ENCODE assay signal across 22 cellular contexts in the genomic region with DNA sequence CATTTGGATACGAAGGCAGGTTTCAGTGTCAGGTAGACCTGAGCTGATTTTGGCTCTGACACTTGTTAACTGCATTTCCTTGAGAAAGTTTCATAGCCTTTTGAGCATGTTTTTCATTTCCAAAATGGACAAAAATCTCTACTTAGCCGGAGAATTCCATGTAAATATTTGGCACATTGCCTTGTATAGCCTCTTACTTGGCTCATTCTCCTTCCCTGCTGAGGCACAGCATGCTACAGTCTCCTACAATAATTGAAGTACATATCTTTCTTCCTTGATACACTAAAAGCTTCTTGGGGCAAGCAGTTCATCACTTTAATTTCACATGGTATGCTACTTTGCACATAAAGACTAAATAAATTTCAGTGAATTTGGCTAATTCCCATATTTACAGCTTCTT.
A peak's percentile ranks its signal among the peaks of the same experiment; 100 is the strongest.
DNase-seq lines count a peak whose midpoint lies in the region; ATAC-seq and TF ChIP-seq lines count a peak whose summit lies in the region.
"Had no signal": no experiment of that assay in that cellular context is flagged by ENCODE, and none has a peak within 500 bp of the region (broad histone marks: within the 10 kb centered on the region; RNA-seq: fewer than 3 reads in every experiment).

No MANE protein-coding gene starts in this region.

- TF ChIP-seq CTCF in fibroblast of the aortic adventitia (IDR thresholded peaks at IDR 0.05; ENCODE audit: insufficient read depth, low read length) = no peak
- no peak for TF ChIP-seq CTCF in smooth muscle cell (IDR thresholded peaks at IDR 0.05; ENCODE audit: borderline replicate concordance, insufficient read depth, poor library complexity, severe bottlenecking)

- no peaks in the 10 kb centered on the region for H3F3A ChIP-seq in smooth muscle cell (ENCODE audit: low read depth)

- no peaks in the 10 kb centered on the region for H3K79me2 ChIP-seq in smooth muscle cell (ENCODE audit: low read depth)

- 86% methylated on average over 2 of the region's 2 CpGs for WGBS in smooth muscle cell (ENCODE audit: low lambda C conversion rate)

- DNase-seq in astrocyte of the hippocampus (ENCODE audit: low read depth, low spot score) (peak; percentile 7), fibroblast of the aortic adventitia (ENCODE audit: low read depth) (peak; percentile 8), NCI-H1105 treated with DMSO at 0.1 percent for 48 hours (lab: John Stamatoyannopoulos, UW) (no peak), DMS153 (lab: John Stamatoyannopoulos, UW) (no peak), smooth muscle cell (lab: John Stamatoyannopoulos, UW; ENCODE audit: unreplicated experiment) (no peak)
- DNase-seq: GM23248; H7; Karpas-422; NCI-H1092; NCI-H1436; NCI-H187 treated with DMSO at 0.1 percent for 48 hours; NCI-H2171 treated with DMSO at 0.1 percent for 48 hours; NCI-H526; NCI-H82; NK-92 treated with Interleukin-12 subunit alpha and Interleukin-12 subunit beta, amount 100 ng/mL, for 24 hours; PC-3; SJCRH30 had no signal

- H3K4me2 ChIP-seq in smooth muscle cell = no peak overlapping the region

- no peak for ATAC-seq in GM18909 (IDR thresholded peaks at IDR 0.05; ENCODE audit: poor library complexity, unreplicated experiment)
- ATAC-seq: PC-3, Right ventricle myocardium inferior, SK-N-SH treated with all-trans-retinoic acid at 6 μM for 48 hours had no signal

- H3K9ac ChIP-seq in smooth muscle cell (ENCODE audit: low read depth) = no peak overlapping the region
- H3K9ac ChIP-seq: GM23248 had no signal

- peaks cover 4% of the 10 kb centered on the region for H3K4me1 ChIP-seq in smooth muscle cell (ENCODE audit: low read depth)
- H3K4me1 ChIP-seq: SJCRH30 had no signal

- H3K27ac ChIP-seq in smooth muscle cell (ENCODE audit: low read depth) = no peak overlapping the region
- H3K27ac ChIP-seq: GM23248, HL-60, SJCRH30 had no signal

- no peak for TF ChIP-seq RAD21 in Ishikawa (IDR thresholded peaks at IDR 0.05; ENCODE audit: low read depth)

- no peaks in the 10 kb centered on the region for H3K27me3 ChIP-seq in smooth muscle cell (ENCODE audit: low read depth)
- H3K27me3 ChIP-seq: SJCRH30 had no signal

- H3K36me3 ChIP-seq in smooth muscle cell (ENCODE audit: low read depth) = no peaks in the 10 kb centered on the region
- H3K36me3 ChIP-seq: SJCRH30 had no signal

- no peak overlapping the region for H2AFZ ChIP-seq in smooth muscle cell (ENCODE audit: low read depth)
- H2AFZ ChIP-seq: GM23248 had no signal

- no peaks in the 10 kb centered on the region for H3K9me3 ChIP-seq in smooth muscle cell (replicated peaks; ENCODE audit: low read depth)

- H3K4me3 ChIP-seq in fibroblast of the aortic adventitia (ENCODE audit: low read depth, low read length) (no peak overlapping the region), smooth muscle cell (no peak overlapping the region)
- H3K4me3 ChIP-seq: GM23248, SJCRH30 had no signal

- H4K20me1 ChIP-seq in smooth muscle cell (ENCODE audit: low read depth) = no peaks in the 10 kb centered on the region

- no peak; the same call in 1 of the 2 replicates for TF ChIP-seq EP300 in Ishikawa (IDR thresholded peaks at IDR 0.05; ENCODE audit: borderline replicate concordance)

TF ChIP-seq in Ishikawa, 13 proteins besides CTCF, POLR2A, EP300 and RAD21:
- TF ChIP-seq TEAD4 (IDR thresholded peaks at IDR 0.05) (peak; percentile 79), TCF12 (IDR thresholded peaks at IDR 0.05; ENCODE audit: low read depth) (peak; percentile 45; the same call in 1 of the 2 replicates), NFIC (IDR thresholded peaks at IDR 0.05) (peak; percentile 82), TAF1 (IDR thresholded peaks at IDR 0.05; ENCODE audit: low read depth) (no peak)

Comparison
In these comparisons a context has a peak if more than half of its experiments do, and no peak if none do; other contexts are left out.
1. DNase-seq: peak in astrocyte of the hippocampus (single experiment) and fibroblast of the aortic adventitia (single experiment); none in NCI-H1105 treated with DMSO at 0.1 percent for 48 hours (single experiment), DMS153 (single experiment) and smooth muscle cell (single experiment).